Comparison of ENCODE assay signal across 11 cellular contexts in the genomic region with DNA sequence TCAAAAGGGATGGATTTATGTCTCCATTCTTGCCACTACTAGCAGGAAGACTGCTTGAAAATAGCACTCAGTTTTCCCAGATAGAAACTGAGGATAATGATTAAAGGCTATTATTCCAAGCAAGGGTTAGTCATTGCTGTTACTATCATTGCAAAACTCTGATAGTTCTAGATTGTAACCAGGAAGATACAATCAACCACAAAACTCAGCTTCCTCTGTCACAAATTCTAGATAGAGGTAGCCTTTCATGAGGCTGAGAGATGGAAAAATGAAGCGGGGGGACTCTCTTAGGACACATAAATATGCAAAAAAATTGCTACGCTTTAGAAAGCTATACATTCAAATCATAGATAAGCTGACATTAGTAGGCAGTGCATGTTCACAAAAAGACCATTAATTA. TPM values are rescaled to one million over a fixed set of nuclear protein-coding genes. Genes with fewer than 3 reads are reported as not detected.
A peak's percentile ranks its signal among the peaks of the same experiment; 100 is the strongest.
DNase-seq lines count a peak whose midpoint lies in the region; ATAC-seq and TF ChIP-seq lines count a peak whose summit lies in the region.
"Had no signal": no experiment of that assay in that cellular context is flagged by ENCODE, and none has a peak within 500 bp of the region (broad histone marks: within the 10 kb centered on the region; RNA-seq: fewer than 3 reads in every experiment).

No MANE protein-coding gene starts in this region.

- TF ChIP-seq EP300 in gastroesophageal sphincter (IDR thresholded peaks at IDR 0.05) (no peak), tibial nerve (IDR thresholded peaks at IDR 0.05) (no peak)

- ATAC-seq in activated T-cell treated with anti-CD3 and anti-CD28 coated beads, Interleukin-2, amount 50 U/mL, for 72 hours (replicated peaks in 1 of 2) = peak; percentile 52 to 58
- ATAC-seq in gastroesophageal sphincter (no peak), GM19324 (IDR thresholded peaks at IDR 0.05; ENCODE audit: low FRiP score, unreplicated experiment) (no peak), HG03442 (IDR thresholded peaks at IDR 0.05; ENCODE audit: unreplicated experiment) (no peak)

- H3K27ac Mint-ChIP-seq in activated T-cell treated with anti-CD3 and anti-CD28 coated beads, Interleukin-2, amount 50 U/mL, for 72 hours = peak overlapping the region; percentile 91
- peak overlapping the region; percentile 75 for H3K27ac Mint-ChIP-seq in activated CD4-positive, alpha-beta memory T cell treated with anti-CD3 and anti-CD28 coated beads for 36 hours

- H3K27me3 ChIP-seq in gastroesophageal sphincter = no peaks in the 10 kb centered on the region
- H3K27me3 ChIP-seq in tibial nerve = no peaks in the 10 kb centered on the region

- intact Hi-C loops in activated CD4-positive, alpha-beta memory T cell treated with anti-CD3 and anti-CD28 coated beads for 36 hours (cut with micrococcal nuclease) = loop anchor here (1.0 to 10.0 kb wide), 11 partner anchors 9 to 1993 kb away; partner anchors contain the start of genes CARNMT1, CEMIP2, NMRK1 and OSTF1

- H3K4me1 Mint-ChIP-seq in activated T-cell treated with anti-CD3 and anti-CD28 coated beads, Interleukin-2, amount 50 U/mL, for 72 hours (ENCODE audit: low read depth) = peaks cover 82% of the 10 kb centered on the region
- H3K4me1 Mint-ChIP-seq in activated CD4-positive, alpha-beta memory T cell treated with anti-CD3 and anti-CD28 coated beads for 36 hours (ENCODE audit: low read depth) = peaks cover 76% of the 10 kb centered on the region

- 75 to 86% methylated on average over 2 of the region's 2 CpGs for WGBS in gastroesophageal sphincter (ENCODE audit: low coverage in 1 of 2), 2 donors
- 68 to 73% methylated on average over 2 of the region's 2 CpGs for WGBS in tibial nerve, 2 donors

- H3K36me3 ChIP-seq in gastroesophageal sphincter (peaks cover 2 to 16% of the 10 kb centered on the region in 2 donors), tibial nerve (peaks cover 0 to 13% (median 5%) of the 10 kb centered on the region in 3 donors)

- TF ChIP-seq POLR2A in gastroesophageal sphincter (IDR thresholded peaks at IDR 0.05) = no peak
- TF ChIP-seq POLR2A in tibial nerve (IDR thresholded peaks at IDR 0.05) = no peak

- H3K36me3 Mint-ChIP-seq in activated T-cell treated with anti-CD3 and anti-CD28 coated beads, Interleukin-2, amount 50 U/mL, for 72 hours (ENCODE audit: insufficient read depth in 2 of 2) = peaks cover 0 to 3% of the 10 kb centered on the region in 2 donors
- H3K36me3 Mint-ChIP-seq in activated CD4-positive, alpha-beta memory T cell treated with anti-CD3 and anti-CD28 coated beads for 36 hours = peaks cover 8% of the 10 kb centered on the region

- DNase-seq in activated T-cell treated with anti-CD3 and anti-CD28 coated beads, Interleukin-2, amount 50 U/mL, for 72 hours = no peak
- no peak for DNase-seq in activated T-cell treated with anti-CD3 and anti-CD28 coated beads, Interleukin-2, amount 50 U/mL, for 1 hour
- DNase-seq in activated CD4-positive, alpha-beta memory T cell treated with anti-CD3 and anti-CD28 coated beads for 36 hours = no peak
- DNase-seq in tibial nerve (ENCODE audit: low spot score in 2 of 2) (no peak), glomerular visceral epithelial cell (ENCODE audit: extremely low spot score) (no peak)
- DNase-seq: effector CD4-positive, alpha-beta T cell had no signal

- POLR2A ChIA-PET in activated CD4-positive, alpha-beta memory T cell treated with anti-CD3 and anti-CD28 coated beads for 36 hours (lab: Charles Lee) = interaction anchor here (0.8 to 1.5 kb wide), 2 partner anchors 21 to 23 kb away, joined by 3 to 4 read pairs; no protein-coding TSS in a partner anchor

- peak overlapping the region; percentile 57 to 96 for H3K4me3 ChIP-seq in gastroesophageal sphincter
- H3K4me3 ChIP-seq in tibial nerve = peak overlapping the region in 3 of 4 donors; percentile 45 to 61 (median 45)

- peak overlapping the region; percentile 83 to 95 for H3K4me3 Mint-ChIP-seq in activated T-cell treated with anti-CD3 and anti-CD28 coated beads, Interleukin-2, amount 50 U/mL, for 72 hours
- H3K4me3 Mint-ChIP-seq in activated CD4-positive, alpha-beta memory T cell treated with anti-CD3 and anti-CD28 coated beads for 36 hours = peak overlapping the region; percentile 83

- no peaks in the 10 kb centered on the region for H3K9me3 ChIP-seq in gastroesophageal sphincter
- no peaks in the 10 kb centered on the region for H3K9me3 ChIP-seq in tibial nerve

- TF ChIP-seq CTCF in gastroesophageal sphincter (IDR thresholded peaks at IDR 0.05) (no peak), tibial nerve (IDR thresholded peaks at IDR 0.05) (no peak)

- CTCF ChIA-PET in activated CD4-positive, alpha-beta memory T cell treated with anti-CD3 and anti-CD28 coated beads for 36 hours (lab: Charles Lee) = interaction anchor here (1.0 to 2.0 kb wide), 7 partner anchors 8 to 47 kb away, joined by 3 to 8 read pairs (median 4); no protein-coding TSS in a partner anchor

- peaks cover 17 to 69% (median 19%) of the 10 kb centered on the region in 3 donors for H3K4me1 ChIP-seq in gastroesophageal sphincter
- H3K4me1 ChIP-seq in tibial nerve = peaks cover 0 to 68% (median 28%) of the 10 kb centered on the region in 4 donors
- H3K4me1 ChIP-seq: parathyroid adenoma had no signal

- H3K27me3 Mint-ChIP-seq in activated T-cell treated with anti-CD3 and anti-CD28 coated beads, Interleukin-2, amount 50 U/mL, for 72 hours (ENCODE audit: low read depth) = no peaks in the 10 kb centered on the region
- no peaks in the 10 kb centered on the region for H3K27me3 Mint-ChIP-seq in activated CD4-positive, alpha-beta memory T cell treated with anti-CD3 and anti-CD28 coated beads for 36 hours

- peak overlapping the region in 2 of 4 donors; percentile 80 to 81 for H3K27ac ChIP-seq in gastroesophageal sphincter
- H3K27ac ChIP-seq in tibial nerve = peak overlapping the region; percentile 49 to 93 (median 86)
- H3K27ac ChIP-seq: C4-2B, parathyroid adenoma had no signal

- no peaks in the 10 kb centered on the region for H3K9me3 Mint-ChIP-seq in activated T-cell treated with anti-CD3 and anti-CD28 coated beads, Interleukin-2, amount 50 U/mL, for 72 hours
- H3K9me3 Mint-ChIP-seq in activated CD4-positive, alpha-beta memory T cell treated with anti-CD3 and anti-CD28 coated beads for 36 hours = no peaks in the 10 kb centered on the region

RNA-seq across cellular contexts. Expression of gene ANXA1, which starts 3.1 kb away (rescaled TPM):
- total RNA-seq in activated T-cell treated with anti-CD3 and anti-CD28 coated beads, Interleukin-2, amount 50 U/mL, for 72 hours = 10 to 100 TPM; 16.7 to 51.1 TPM
- total RNA-seq in activated CD4-positive, alpha-beta memory T cell treated with anti-CD3 and anti-CD28 coated beads for 36 hours = 10 to 100 TPM; 67.7 to 67.9 TPM
- total RNA-seq in gastroesophageal sphincter (100 to 1,000 TPM; 228 to 763 (median 356) TPM), tibial nerve (100 to 1,000 TPM; 265 to 504 (median 306) TPM)

Comparison
In these comparisons a context has a peak if more than half of its experiments do, and no peak if none do; other contexts are left out.
1. ATAC-seq: peak in activated T-cell treated with anti-CD3 and anti-CD28 coated beads, Interleukin-2, amount 50 U/mL, for 72 hours (2 of 2); none in gastroesophageal sphincter (single experiment), GM19324 (single experiment) and HG03442 (single experiment).